8 cellular contexts compared by ENCODE assay signal in the genomic region with DNA sequence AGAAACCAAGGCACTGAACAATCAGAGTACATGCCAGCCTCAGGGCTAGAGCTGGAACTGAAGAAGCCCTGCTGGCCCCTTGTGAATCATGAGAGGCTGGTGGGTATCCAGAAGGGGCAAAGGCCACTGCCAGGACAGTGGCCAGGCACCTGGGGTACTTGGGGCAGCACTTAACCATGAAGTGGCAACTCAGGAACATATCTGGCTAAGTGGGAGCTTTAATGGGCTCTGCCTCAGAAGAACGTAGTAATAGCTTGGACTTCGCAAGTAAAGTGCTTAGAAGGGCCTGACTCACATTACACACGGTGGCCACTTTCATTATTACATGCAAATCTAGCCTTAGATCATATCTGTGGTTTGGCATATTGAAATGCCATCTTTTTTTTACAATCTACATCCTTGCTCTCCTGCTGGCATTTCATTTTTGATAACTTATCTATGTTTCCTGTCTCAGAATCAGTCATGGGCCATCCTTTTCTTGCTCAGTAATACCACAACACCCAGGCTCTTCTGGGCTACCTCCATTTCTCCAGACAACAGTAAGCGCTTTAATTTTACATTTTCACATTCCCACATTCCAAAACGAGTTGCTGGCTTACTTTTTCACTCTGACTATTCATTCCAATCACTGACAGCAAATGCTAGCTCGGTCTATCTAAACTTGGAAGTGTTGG. TPM values are rescaled to one million over a fixed set of nuclear protein-coding genes. Genes with fewer than 3 reads are reported as not detected.
DNase-seq lines count a peak whose midpoint lies in the region; ATAC-seq and TF ChIP-seq lines count a peak whose summit lies in the region.

No MANE protein-coding gene starts in this region.

- POLR2A ChIA-PET in CD8-positive, alpha-beta memory T cell (lab: Charles Lee): no interaction called here

- H3K27me3 ChIP-seq in CD8-positive, alpha-beta memory T cell (ENCODE audit: insufficient read depth, low read length, poor library complexity, severe bottlenecking): no peaks in the 10 kb centered on the region

- CTCF ChIA-PET in CD8-positive, alpha-beta memory T cell (lab: Charles Lee): interaction anchor here (0.8 kb wide), 1 partner anchor 50 kb away, joined by 3 read pairs; no protein-coding TSS in a partner anchor

- no peak for DNase-seq in CD8-positive, alpha-beta memory T cell
- DNase-seq in GM20000 (ENCODE audit: low spot score) (peak; percentile 22), OCI-M1 (lab: John Stamatoyannopoulos, UW) (peak; percentile 15), fibroblast of peridontal ligament (ENCODE audit: extremely low read depth) (peak; percentile 67), HT-29 (ENCODE audit: low spot score) (no peak), cerebellar nuclear complex (lab: John Stamatoyannopoulos, UW) (no peak)

- peak overlapping the region; percentile 2 to 43 (median 15) for H3K27ac Mint-ChIP-seq in CD8-positive, alpha-beta memory T cell

- H3K36me3 ChIP-seq in CD8-positive, alpha-beta memory T cell (ENCODE audit: insufficient read depth, low read length): peaks cover 1% of the 10 kb centered on the region

- H3K27ac ChIP-seq in CD8-positive, alpha-beta memory T cell (ENCODE audit: low read depth, low read length): no peak overlapping the region

- H3K9me3 Mint-ChIP-seq in CD8-positive, alpha-beta memory T cell: no peaks in the 10 kb centered on the region

- H3K36me3 Mint-ChIP-seq in CD8-positive, alpha-beta memory T cell: peaks cover 0 to 66% (median 13%) of the 10 kb centered on the region in 3 donors

- ATAC-seq in GM19463 (IDR thresholded peaks at IDR 0.05; ENCODE audit: unreplicated experiment): no peak
- no peak for ATAC-seq in HG02623 (IDR thresholded peaks at IDR 0.05; ENCODE audit: unreplicated experiment)

- no peaks in the 10 kb centered on the region for H3K4me1 ChIP-seq in CD8-positive, alpha-beta memory T cell (ENCODE audit: insufficient read depth, low read length)

- no peak overlapping the region for H3K4me3 ChIP-seq in CD8-positive, alpha-beta memory T cell (ENCODE audit: low read length)

- no peaks in the 10 kb centered on the region for H3K9me3 ChIP-seq in CD8-positive, alpha-beta memory T cell (ENCODE audit: low read length)

- peaks cover 20 to 35% (median 32%) of the 10 kb centered on the region in 3 donors for H3K4me1 Mint-ChIP-seq in CD8-positive, alpha-beta memory T cell

- H3K27me3 Mint-ChIP-seq in CD8-positive, alpha-beta memory T cell: no peaks in the 10 kb centered on the region

- H3K4me3 Mint-ChIP-seq in CD8-positive, alpha-beta memory T cell: peak overlapping the region in 1 of 7 donors; percentile 69

- TF ChIP-seq CTCF in GM20000 (IDR thresholded peaks at IDR 0.05; ENCODE audit: extremely low read depth, missing control alignments): no peak

RNA-seq across cellular contexts. Expression of a gene that starts 21.6 kb away (rescaled TPM):
- 1 to 10 TPM; 7.4 to 7.6 TPM for total RNA-seq in CD8-positive, alpha-beta memory T cell
- polyA plus RNA-seq in CD8-positive, alpha-beta memory T cell: 5.2 TPM
- total RNA-seq in HT-29 (2014; rRNA removed; shearing (Covaris generic)): 5.7 and 6.4 TPM in 2 replicates

RNA-seq across cellular contexts. Expression of a gene that starts 37.7 kb away (rescaled TPM):
- 10 to 100 TPM; 11.9 to 12.5 TPM for total RNA-seq in CD8-positive, alpha-beta memory T cell
- 3.8 TPM for polyA plus RNA-seq in CD8-positive, alpha-beta memory T cell
- 11.2 and 25.2 TPM in 2 replicates for total RNA-seq in HT-29 (2014; rRNA removed; shearing (Covaris generic))

RNA-seq across cellular contexts. Expression of a gene that starts 39.8 kb away (rescaled TPM):
- total RNA-seq in CD8-positive, alpha-beta memory T cell: not detected
- polyA plus RNA-seq in CD8-positive, alpha-beta memory T cell: not detected
- not detected in 2 replicates for total RNA-seq in HT-29 (2014; rRNA removed; shearing (Covaris generic))

RNA-seq across cellular contexts. Expression of a gene that starts 49.1 kb away (rescaled TPM):
- total RNA-seq in CD8-positive, alpha-beta memory T cell: 10 to 100 TPM; 48.9 to 52.9 TPM
- 65.0 TPM for polyA plus RNA-seq in CD8-positive, alpha-beta memory T cell
- total RNA-seq in HT-29 (2014; rRNA removed; shearing (Covaris generic)): 70.6 and 101 TPM in 2 replicates

RNA-seq across cellular contexts. Expression of a gene that starts 53.0 kb away (rescaled TPM):
- not detected for total RNA-seq in CD8-positive, alpha-beta memory T cell
- not detected for polyA plus RNA-seq in CD8-positive, alpha-beta memory T cell
- not detected in 2 replicates for total RNA-seq in HT-29 (2014; rRNA removed; shearing (Covaris generic))

Comparison
In these comparisons a context has a peak if more than half of its experiments do, and no peak if none do; other contexts are left out.
1. DNase-seq: peak in GM20000 (single experiment), OCI-M1 (single experiment) and fibroblast of peridontal ligament (single experiment); none in CD8-positive, alpha-beta memory T cell (0 of 5), HT-29 (single experiment) and cerebellar nuclear complex (0 of 2).